Comparison of ENCODE assay signal across 1 cellular context in genomic region chr13:29877456-29878096, GRCh38.
A peak's percentile ranks its signal among the peaks of the same experiment; 100 is the strongest.
TF ChIP-seq lines count a peak whose summit lies in the region.

No MANE protein-coding gene starts in this region.

TF ChIP-seq in HepG2, 621 proteins besides CTCF, POLR2A, EP300 and RAD21:
- TF ChIP-seq ZNF205 (CRISPR knock-in tag; IDR thresholded peaks at IDR 0.05), result peak; percentile 67; the same call in 1 of the 2 replicates
- TF ChIP-seq, protein P1, sequence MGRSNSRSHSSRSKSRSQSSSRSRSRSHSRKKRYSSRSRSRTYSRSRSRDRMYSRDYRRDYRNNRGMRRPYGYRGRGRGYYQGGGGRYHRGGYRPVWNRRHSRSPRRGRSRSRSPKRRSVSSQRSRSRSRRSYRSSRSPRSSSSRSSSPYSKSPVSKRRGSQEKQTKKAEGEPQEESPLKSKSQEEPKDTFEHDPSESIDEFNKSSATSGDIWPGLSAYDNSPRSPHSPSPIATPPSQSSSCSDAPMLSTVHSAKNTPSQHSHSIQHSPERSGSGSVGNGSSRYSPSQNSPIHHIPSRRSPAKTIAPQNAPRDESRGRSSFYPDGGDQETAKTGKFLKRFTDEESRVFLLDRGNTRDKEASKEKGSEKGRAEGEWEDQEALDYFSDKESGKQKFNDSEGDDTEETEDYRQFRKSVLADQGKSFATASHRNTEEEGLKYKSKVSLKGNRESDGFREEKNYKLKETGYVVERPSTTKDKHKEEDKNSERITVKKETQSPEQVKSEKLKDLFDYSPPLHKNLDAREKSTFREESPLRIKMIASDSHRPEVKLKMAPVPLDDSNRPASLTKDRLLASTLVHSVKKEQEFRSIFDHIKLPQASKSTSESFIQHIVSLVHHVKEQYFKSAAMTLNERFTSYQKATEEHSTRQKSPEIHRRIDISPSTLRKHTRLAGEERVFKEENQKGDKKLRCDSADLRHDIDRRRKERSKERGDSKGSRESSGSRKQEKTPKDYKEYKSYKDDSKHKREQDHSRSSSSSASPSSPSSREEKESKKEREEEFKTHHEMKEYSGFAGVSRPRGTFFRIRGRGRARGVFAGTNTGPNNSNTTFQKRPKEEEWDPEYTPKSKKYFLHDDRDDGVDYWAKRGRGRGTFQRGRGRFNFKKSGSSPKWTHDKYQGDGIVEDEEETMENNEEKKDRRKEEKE (IDR thresholded peaks at IDR 0.05), result no peak
- no peak for TF ChIP-seq ZNF484 (CRISPR knock-in tag; IDR thresholded peaks at IDR 0.05; ENCODE audit: borderline replicate concordance, low read depth)
- TF ChIP-seq BHLHE40 (IDR thresholded peaks at IDR 0.05; ENCODE audit: low read length), result 0 out of 2 replicates have a peak, but pooled peaks have one; percentile 21
- 0 out of 2 replicates have a peak, but pooled peaks have one; percentile 15 for TF ChIP-seq HNF4A (CRISPR knock-in tag; IDR thresholded peaks at IDR 0.05)
